In genomic region chr3:197847866-197848401, GRCh38 we compare ENCODE assay signal across 9 cellular contexts. TPM values are rescaled to one million over a fixed set of nuclear protein-coding genes. Genes with fewer than 3 reads are reported as not detected.
DNase-seq lines count a peak whose midpoint lies in the region; ATAC-seq and TF ChIP-seq lines count a peak whose summit lies in the region.
"Had no signal": no experiment of that assay in that cellular context is flagged by ENCODE, and none has a peak within 500 bp of the region (broad histone marks: within the 10 kb centered on the region; RNA-seq: fewer than 3 reads in every experiment).

No MANE protein-coding gene starts in this region.

- peaks cover 87% of the 10 kb centered on the region for H3K36me3 Mint-ChIP-seq in nephron progenitor cell (ENCODE audit: low read depth)

- no peak overlapping the region for H3K4me3 Mint-ChIP-seq in nephron progenitor cell

- peak; percentile 78 for ATAC-seq in GM21825 (IDR thresholded peaks at IDR 0.05; ENCODE audit: unreplicated experiment)
- no peak for ATAC-seq in gastrocnemius medialis

- no peaks in the 10 kb centered on the region for H3K9me3 Mint-ChIP-seq in nephron progenitor cell

- H3K4me3 ChIP-seq in NB4 (ENCODE audit: low read depth, low read length) (no peak overlapping the region), gastrocnemius medialis (peak overlapping the region in 2 of 4 donors; percentile 15 to 28)

- in situ Hi-C loops in gastrocnemius medialis (cut with MboI; ENCODE audit: low sequenced_read_pairs in 4 of 4), result no loop called here

- TF ChIP-seq POLR2A in NB4 (IDR thresholded peaks at IDR 0.05; ENCODE audit: extremely low read depth, insufficient read length), result no peak
- TF ChIP-seq POLR2A in gastrocnemius medialis (IDR thresholded peaks at IDR 0.05), result no peak

- no peaks in the 10 kb centered on the region for H3K4me1 ChIP-seq in gastrocnemius medialis

- H3K27me3 Mint-ChIP-seq in nephron progenitor cell (ENCODE audit: low read depth, poor library complexity), result no peaks in the 10 kb centered on the region

- peaks cover 21% of the 10 kb centered on the region for H3K4me1 Mint-ChIP-seq in nephron progenitor cell

- H3K27me3 ChIP-seq in gastrocnemius medialis, result no peaks in the 10 kb centered on the region

- H3K27ac Mint-ChIP-seq in nephron progenitor cell, result peak overlapping the region; percentile 17

- peaks cover 0 to 63% of the 10 kb centered on the region in 2 donors for H3K36me3 ChIP-seq in gastrocnemius medialis

- peak overlapping the region; percentile 16 for H3K27ac ChIP-seq in angular gyrus (ENCODE audit: low read depth, low read length)
- H3K27ac ChIP-seq in gastrocnemius medialis, result peak overlapping the region in 2 of 4 donors; percentile 31 to 37
- H3K27ac ChIP-seq: 22Rv1 had no signal

- intact Hi-C loops in gastrocnemius medialis (cut with DNase I; ENCODE audit: low total_unique reads), result no loop called here

- DNase-seq in DMS53 (lab: John Stamatoyannopoulos, UW) (peak; percentile 37), DMS53 treated with DMSO at 0.1 percent for 48 hours (lab: John Stamatoyannopoulos, UW; ENCODE audit: unreplicated experiment) (no peak), NB4 (ENCODE audit: low read depth) (peak; percentile 49), nephron progenitor cell (no peak), 8988T (no peak), gastrocnemius medialis (no peak)

- no peaks in the 10 kb centered on the region for H3K9me3 ChIP-seq in gastrocnemius medialis

- TF ChIP-seq CTCF in NB4 (IDR thresholded peaks at IDR 0.05; ENCODE audit: low read depth, low read length) (no peak), nephron progenitor cell (IDR thresholded peaks at IDR 0.05) (no peak), gastrocnemius medialis (IDR thresholded peaks at IDR 0.05 in 4 of 5, conservative IDR thresholded peaks at IDR 0.05 in 1 of 5) (no peak)

RNA-seq across cellular contexts. Expression of gene LRCH3, which starts 56.9 kb away (rescaled TPM):
- 100 to 1,000 TPM in 1 of 4 donors, 10 to 100 TPM in 3; 18.0 to 126 (median 26.7) TPM for total RNA-seq in gastrocnemius medialis

Comparison
In these comparisons a context has a peak if more than half of its experiments do, and no peak if none do; other contexts are left out.
1. DNase-seq: peak in DMS53 (single experiment) and NB4 (single experiment); none in DMS53 treated with DMSO at 0.1 percent for 48 hours (single experiment), nephron progenitor cell (single experiment), 8988T (single experiment) and gastrocnemius medialis (0 of 2).